In genomic region chr7:74224907-74225306, GRCh38 we compare ENCODE assay signal across 1 cellular context.
TF ChIP-seq lines count a peak whose summit lies in the region.

No MANE protein-coding gene starts in this region.

TF ChIP-seq in K562, 482 proteins besides CTCF, POLR2A, EP300 and RAD21:
- peak; percentile 26; the same call in 1 of the 2 replicates for TF ChIP-seq BCOR (IDR thresholded peaks at IDR 0.05)
